ENCODE assay signal across 13 cellular contexts in genomic region chr1:115412286-115412685, GRCh38.
"Had no signal": no experiment of that assay in that cellular context is flagged by ENCODE, and none has a peak within 500 bp of the region (broad histone marks: within the 10 kb centered on the region; RNA-seq: fewer than 3 reads in every experiment).

No MANE protein-coding gene starts in this region.

- H3K4me3 ChIP-seq: ascending aorta, cardiac muscle cell, dorsolateral prefrontal cortex, suprapubic skin had no signal

- H3K27ac Mint-ChIP-seq: activated naive CD4-positive, alpha-beta T cell treated with anti-CD3 and anti-CD28 coated beads, Interleukin-2, amount 10 ng/mL, durations not matched to agents 7 days and 5 days; endodermal cell; progenitor cell of endocrine pancreas; type B pancreatic cell had no signal

- H3K27ac ChIP-seq: ascending aorta, cardiac muscle cell, dorsolateral prefrontal cortex, suprapubic skin had no signal

- H3K4me1 ChIP-seq: ascending aorta had no signal

- H3K9me3 ChIP-seq: ascending aorta, suprapubic skin had no signal

- H3K36me3 Mint-ChIP-seq: activated naive CD4-positive, alpha-beta T cell treated with anti-CD3 and anti-CD28 coated beads, Interleukin-2, amount 10 ng/mL, durations not matched to agents 7 days and 5 days; type B pancreatic cell had no signal

- H3K36me3 ChIP-seq: ascending aorta, cardiac muscle cell, suprapubic skin had no signal

- ATAC-seq: stimulated activated naive CD8-positive, alpha-beta T cell treated with anti-CD3 and anti-CD28 coated beads, Interleukin-15, Interleukin-2, amounts not matched to agents 100 U/mL and 50 U/mL, for 24 hours had no signal

- H3K27me3 ChIP-seq: ascending aorta, cardiac muscle cell, suprapubic skin had no signal

- DNase-seq: activated CD4-positive, alpha-beta T cell treated with anti-CD3 and anti-CD28 coated beads, Interleukin-2, amount 50 U/mL, for 4 hours; activated CD4-positive, CD25-positive, alpha-beta regulatory T cell treated with anti-CD3 and anti-CD28 coated beads, Interleukin-2, amount 50 U/mL, for 72 hours; activated naive CD4-positive, alpha-beta T cell treated with anti-CD3 and anti-CD28 coated beads, Interleukin-2, amount 10 ng/mL, durations not matched to agents 7 days and 5 days; dorsolateral prefrontal cortex; endodermal cell; hypothalamus; stimulated activated naive CD8-positive, alpha-beta T cell treated with anti-CD3 and anti-CD28 coated beads, Interleukin-15, Interleukin-2, amounts not matched to agents 100 U/mL and 50 U/mL, for 24 hours; T-helper 9 cell had no signal

- H3K9me3 Mint-ChIP-seq: activated naive CD4-positive, alpha-beta T cell treated with anti-CD3 and anti-CD28 coated beads, Interleukin-2, amount 10 ng/mL, durations not matched to agents 7 days and 5 days had no signal

- H3K4me1 Mint-ChIP-seq: activated naive CD4-positive, alpha-beta T cell treated with anti-CD3 and anti-CD28 coated beads, Interleukin-2, amount 10 ng/mL, durations not matched to agents 7 days and 5 days had no signal

- H3K27me3 Mint-ChIP-seq: activated naive CD4-positive, alpha-beta T cell treated with anti-CD3 and anti-CD28 coated beads, Interleukin-2, amount 10 ng/mL, durations not matched to agents 7 days and 5 days; type B pancreatic cell had no signal

- H3K4me3 Mint-ChIP-seq: activated naive CD4-positive, alpha-beta T cell treated with anti-CD3 and anti-CD28 coated beads, Interleukin-2, amount 10 ng/mL, durations not matched to agents 7 days and 5 days; endodermal cell; type B pancreatic cell had no signal
